ENCODE assay signal across 20 cellular contexts in genomic region chr5:90279091-90279490, GRCh38.
DNase-seq lines count a peak whose midpoint lies in the region; ATAC-seq lines count a peak whose summit lies in the region.
"Had no signal": no experiment of that assay in that cellular context is flagged by ENCODE, and none has a peak within 500 bp of the region (broad histone marks: within the 10 kb centered on the region; RNA-seq: fewer than 3 reads in every experiment).

No MANE protein-coding gene starts in this region.

- H2BK15ac ChIP-seq in mesendoderm (replicated peaks; ENCODE audit: low read depth), result no peak overlapping the region

- no peaks in the 10 kb centered on the region for H3K79me2 ChIP-seq in mesendoderm (ENCODE audit: control insufficient read depth, insufficient read depth, low read length)

- no peak overlapping the region for H3K56ac ChIP-seq in mesendoderm (ENCODE audit: low read length)

- no peak for ATAC-seq in GM21423 (IDR thresholded peaks at IDR 0.05; ENCODE audit: unreplicated experiment)
- ATAC-seq: A549 had no signal

- no peak overlapping the region for H2BK5ac ChIP-seq in mesendoderm (ENCODE audit: low read length)

- DNase-seq in Daoy (ENCODE audit: low read depth), result peak; percentile 41
- peak; percentile 55 for DNase-seq in HT1080 (ENCODE audit: low read depth)
- DNase-seq in astrocyte of the hippocampus (ENCODE audit: low read depth, low spot score), result peak; percentile 11
- peak; percentile 8 for DNase-seq in mesendoderm
- no peak for DNase-seq in cerebellar nuclear complex (lab: John Stamatoyannopoulos, UW)
- no peak for DNase-seq in KG1 (lab: John Stamatoyannopoulos, UW)
- DNase-seq: BE2C, Kasumi-1, MG63, NCI-H1417, NCI-H1694 treated with DMSO at 0.1 percent for 48 hours, NCI-H2081 treated with DMSO at 0.1 percent for 48 hours, NCI-H446 treated with DMSO at 0.1 percent for 48 hours, NCI-H526 treated with DMSO at 0.1 percent for 48 hours, OCI-M1, SHP77 treated with DMSO at 0.1 percent for 48 hours had no signal

- no peak overlapping the region for H4K5ac ChIP-seq in mesendoderm (ENCODE audit: low read length)

- H3K4me2 ChIP-seq in mesendoderm (ENCODE audit: low read length), result no peak overlapping the region
- H3K4me2 ChIP-seq: A549 had no signal

- no peak overlapping the region for H3K9ac ChIP-seq in mesendoderm (ENCODE audit: low read length)

- H3K18ac ChIP-seq in mesendoderm (ENCODE audit: low read length), result no peak overlapping the region

- H2BK120ac ChIP-seq in mesendoderm (ENCODE audit: low read depth, low read length), result no peak overlapping the region

- H3K27ac ChIP-seq in mesendoderm (ENCODE audit: low read depth, low read length), result no peak overlapping the region
- H3K27ac ChIP-seq: A549, RWPE1, SK-N-MC had no signal

- H2AK5ac ChIP-seq in mesendoderm (ENCODE audit: low read length), result no peak overlapping the region

- no peak overlapping the region for H4K8ac ChIP-seq in mesendoderm (ENCODE audit: low read depth, low read length)

- H3K4me3 ChIP-seq in mesendoderm (ENCODE audit: low read length), result no peak overlapping the region
- H3K4me3 ChIP-seq: A549, MG63, SK-N-MC had no signal

- no peaks in the 10 kb centered on the region for H3K79me1 ChIP-seq in mesendoderm (ENCODE audit: low read length)

- H3K27me3 ChIP-seq in mesendoderm (ENCODE audit: insufficient read depth, low read length, poor library complexity), result no peaks in the 10 kb centered on the region

- no peaks in the 10 kb centered on the region for H3K4me1 ChIP-seq in mesendoderm (ENCODE audit: control insufficient read depth, low read depth, low read length)
- H3K4me1 ChIP-seq: A549, BE2C had no signal

- H3K36me3 ChIP-seq in mesendoderm (ENCODE audit: control insufficient read depth, insufficient read depth, low read length), result no peaks in the 10 kb centered on the region
- H3K36me3 ChIP-seq: BE2C, MG63 had no signal

- WGBS in mesendoderm (ENCODE audit: extremely low coverage, insufficient coverage, low lambda C conversion rate), result no CpG with 5 or more reads among the region's 3 CpGs

- no peak overlapping the region for H3K23ac ChIP-seq in mesendoderm (ENCODE audit: low read length)

- no peak overlapping the region for H3K4ac ChIP-seq in mesendoderm (ENCODE audit: low read depth, low read length)

Comparison
In these comparisons a context has a peak if more than half of its experiments do, and no peak if none do; other contexts are left out.
1. DNase-seq: peak in Daoy (single experiment), HT1080 (single experiment), astrocyte of the hippocampus (single experiment) and mesendoderm (single experiment); none in cerebellar nuclear complex (0 of 2) and KG1 (single experiment).